ENCODE assay signal across 1 cellular context in the genomic region with DNA sequence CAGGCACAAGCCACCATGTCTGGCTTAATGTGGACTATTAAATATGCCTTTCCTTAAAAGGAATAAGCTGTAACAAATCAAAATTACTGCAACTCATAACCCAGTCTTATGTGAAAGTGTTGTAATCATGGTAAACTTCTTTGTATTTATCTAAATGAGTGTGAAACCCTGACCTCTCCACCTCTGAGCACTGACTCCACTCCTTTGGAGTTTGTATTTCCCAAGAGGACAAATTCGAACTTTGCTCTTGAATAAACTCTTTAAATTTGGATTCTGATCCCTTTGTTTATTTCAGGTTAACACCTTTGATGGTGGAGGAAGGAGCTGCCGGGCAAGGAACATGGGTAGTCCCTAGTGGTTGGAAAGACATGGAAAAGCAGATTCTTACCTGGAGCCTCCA.
TF ChIP-seq lines count a peak whose summit lies in the region.

No MANE protein-coding gene starts in this region.

TF ChIP-seq in HepG2, 621 proteins besides CTCF, POLR2A, EP300 and RAD21 (continued from another document and continues in another):
- TF ChIP-seq TIGD3 (CRISPR knock-in tag; IDR thresholded peaks at IDR 0.05; ENCODE audit: borderline replicate concordance), result no peak
- TF ChIP-seq ZNF260 (CRISPR knock-in tag; IDR thresholded peaks at IDR 0.05; ENCODE audit: borderline replicate concordance, low read depth), result no peak
- TF ChIP-seq, protein P1, sequence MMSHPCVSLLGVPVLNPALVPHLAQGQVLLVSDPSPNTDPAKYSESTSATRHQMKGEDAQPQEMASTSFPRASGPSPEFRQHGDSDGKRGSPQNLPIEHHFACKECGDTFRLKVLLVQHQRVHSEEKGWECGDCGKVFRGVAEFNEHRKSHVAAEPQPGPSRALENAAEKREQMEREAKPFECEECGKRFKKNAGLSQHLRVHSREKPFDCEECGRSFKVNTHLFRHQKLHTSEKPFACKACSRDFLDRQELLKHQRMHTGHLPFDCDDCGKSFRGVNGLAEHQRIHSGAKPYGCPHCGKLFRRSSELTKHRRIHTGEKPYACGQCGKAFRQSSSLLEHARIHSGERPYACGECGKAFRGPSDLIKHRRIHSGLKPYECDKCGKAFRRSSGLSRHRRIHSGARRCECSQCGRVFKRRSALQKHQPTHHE (CRISPR knock-in tag; IDR thresholded peaks at IDR 0.05; ENCODE audit: borderline replicate concordance), result no peak
- TF ChIP-seq, protein P2, sequence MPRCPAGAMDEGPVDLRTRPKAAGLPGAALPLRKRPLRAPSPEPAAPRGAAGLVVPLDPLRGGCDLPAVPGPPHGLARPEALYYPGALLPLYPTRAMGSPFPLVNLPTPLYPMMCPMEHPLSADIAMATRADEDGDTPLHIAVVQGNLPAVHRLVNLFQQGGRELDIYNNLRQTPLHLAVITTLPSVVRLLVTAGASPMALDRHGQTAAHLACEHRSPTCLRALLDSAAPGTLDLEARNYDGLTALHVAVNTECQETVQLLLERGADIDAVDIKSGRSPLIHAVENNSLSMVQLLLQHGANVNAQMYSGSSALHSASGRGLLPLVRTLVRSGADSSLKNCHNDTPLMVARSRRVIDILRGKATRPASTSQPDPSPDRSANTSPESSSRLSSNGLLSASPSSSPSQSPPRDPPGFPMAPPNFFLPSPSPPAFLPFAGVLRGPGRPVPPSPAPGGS (CRISPR knock-in tag; IDR thresholded peaks at IDR 0.05), result no peak
- peak; percentile 48 to 84 for TF ChIP-seq NR2F1 (CRISPR knock-in tag; IDR thresholded peaks at IDR 0.05)
- TF ChIP-seq CEBPB (IDR thresholded peaks at IDR 0.05; ENCODE audit: borderline replicate concordance, low read depth, low read length), result peak; percentile 46; the same call in 1 of the 2 replicates
- TF ChIP-seq NCOR1 (IDR thresholded peaks at IDR 0.05; ENCODE audit: borderline replicate concordance, low read length), result peak; percentile 45; the same call in 1 of the 2 replicates
- no peak for TF ChIP-seq ZFP62 (CRISPR knock-in tag; IDR thresholded peaks at IDR 0.05)
- TF ChIP-seq PREB (CRISPR knock-in tag; IDR thresholded peaks at IDR 0.05), result no peak
- no peak for TF ChIP-seq MEF2D (CRISPR knock-in tag; IDR thresholded peaks at IDR 0.05)
- no peak for TF ChIP-seq ZNF207 (IDR thresholded peaks at IDR 0.05; ENCODE audit: borderline replicate concordance)
- TF ChIP-seq, protein P3, sequence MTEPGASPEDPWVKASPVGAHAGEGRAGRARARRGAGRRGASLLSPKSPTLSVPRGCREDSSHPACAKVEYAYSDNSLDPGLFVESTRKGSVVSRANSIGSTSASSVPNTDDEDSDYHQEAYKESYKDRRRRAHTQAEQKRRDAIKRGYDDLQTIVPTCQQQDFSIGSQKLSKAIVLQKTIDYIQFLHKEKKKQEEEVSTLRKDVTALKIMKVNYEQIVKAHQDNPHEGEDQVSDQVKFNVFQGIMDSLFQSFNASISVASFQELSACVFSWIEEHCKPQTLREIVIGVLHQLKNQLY (CRISPR knock-in tag; IDR thresholded peaks at IDR 0.05), result no peak
- no peak for TF ChIP-seq SOX6 (IDR thresholded peaks at IDR 0.05)
- TF ChIP-seq SOX6 (CRISPR knock-in tag; IDR thresholded peaks at IDR 0.05), result peak; percentile 38; the same call in 1 of the 2 replicates
- TF ChIP-seq SETDB1 (CRISPR knock-in tag; IDR thresholded peaks at IDR 0.05; ENCODE audit: borderline replicate concordance), result no peak
- TF ChIP-seq ZNF546 (CRISPR knock-in tag; conservative IDR thresholded peaks at IDR 0.05), result no peak
- TF ChIP-seq ZBTB7B (CRISPR knock-in tag; IDR thresholded peaks at IDR 0.05), result no peak
- no peak for TF ChIP-seq ZBTB10 (CRISPR knock-in tag; IDR thresholded peaks at IDR 0.05; ENCODE audit: borderline replicate concordance)
- TF ChIP-seq NFIC (IDR thresholded peaks at IDR 0.05; ENCODE audit: low read length), result peak; percentile 33; the same call in 1 of the 2 replicates
- no peak for TF ChIP-seq ZNF326 (CRISPR knock-in tag; IDR thresholded peaks at IDR 0.05; ENCODE audit: borderline replicate concordance)
- no peak for TF ChIP-seq ZNF512 (CRISPR knock-in tag; IDR thresholded peaks at IDR 0.05)
- TF ChIP-seq, protein P4, sequence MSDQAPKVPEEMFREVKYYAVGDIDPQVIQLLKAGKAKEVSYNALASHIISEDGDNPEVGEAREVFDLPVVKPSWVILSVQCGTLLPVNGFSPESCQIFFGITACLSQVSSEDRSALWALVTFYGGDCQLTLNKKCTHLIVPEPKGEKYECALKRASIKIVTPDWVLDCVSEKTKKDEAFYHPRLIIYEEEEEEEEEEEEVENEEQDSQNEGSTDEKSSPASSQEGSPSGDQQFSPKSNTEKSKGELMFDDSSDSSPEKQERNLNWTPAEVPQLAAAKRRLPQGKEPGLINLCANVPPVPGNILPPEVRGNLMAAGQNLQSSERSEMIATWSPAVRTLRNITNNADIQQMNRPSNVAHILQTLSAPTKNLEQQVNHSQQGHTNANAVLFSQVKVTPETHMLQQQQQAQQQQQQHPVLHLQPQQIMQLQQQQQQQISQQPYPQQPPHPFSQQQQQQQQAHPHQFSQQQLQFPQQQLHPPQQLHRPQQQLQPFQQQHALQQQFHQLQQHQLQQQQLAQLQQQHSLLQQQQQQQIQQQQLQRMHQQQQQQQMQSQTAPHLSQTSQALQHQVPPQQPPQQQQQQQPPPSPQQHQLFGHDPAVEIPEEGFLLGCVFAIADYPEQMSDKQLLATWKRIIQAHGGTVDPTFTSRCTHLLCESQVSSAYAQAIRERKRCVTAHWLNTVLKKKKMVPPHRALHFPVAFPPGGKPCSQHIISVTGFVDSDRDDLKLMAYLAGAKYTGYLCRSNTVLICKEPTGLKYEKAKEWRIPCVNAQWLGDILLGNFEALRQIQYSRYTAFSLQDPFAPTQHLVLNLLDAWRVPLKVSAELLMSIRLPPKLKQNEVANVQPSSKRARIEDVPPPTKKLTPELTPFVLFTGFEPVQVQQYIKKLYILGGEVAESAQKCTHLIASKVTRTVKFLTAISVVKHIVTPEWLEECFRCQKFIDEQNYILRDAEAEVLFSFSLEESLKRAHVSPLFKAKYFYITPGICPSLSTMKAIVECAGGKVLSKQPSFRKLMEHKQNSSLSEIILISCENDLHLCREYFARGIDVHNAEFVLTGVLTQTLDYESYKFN (CRISPR knock-in tag; conservative IDR thresholded peaks at IDR 0.05), result peak; percentile 43; the same call in 1 of the 2 replicates
- no peak for TF ChIP-seq ZNF343 (CRISPR knock-in tag; IDR thresholded peaks at IDR 0.05)
- no peak for TF ChIP-seq E2F5 (CRISPR knock-in tag; conservative IDR thresholded peaks at IDR 0.05)
- peak; percentile 29; the same call in 1 of the 2 replicates for TF ChIP-seq GATAD2A (CRISPR knock-in tag; IDR thresholded peaks at IDR 0.05)
- TF ChIP-seq MAF1 (CRISPR knock-in tag; IDR thresholded peaks at IDR 0.05; ENCODE audit: borderline replicate concordance), result no peak
- TF ChIP-seq, protein P5, sequence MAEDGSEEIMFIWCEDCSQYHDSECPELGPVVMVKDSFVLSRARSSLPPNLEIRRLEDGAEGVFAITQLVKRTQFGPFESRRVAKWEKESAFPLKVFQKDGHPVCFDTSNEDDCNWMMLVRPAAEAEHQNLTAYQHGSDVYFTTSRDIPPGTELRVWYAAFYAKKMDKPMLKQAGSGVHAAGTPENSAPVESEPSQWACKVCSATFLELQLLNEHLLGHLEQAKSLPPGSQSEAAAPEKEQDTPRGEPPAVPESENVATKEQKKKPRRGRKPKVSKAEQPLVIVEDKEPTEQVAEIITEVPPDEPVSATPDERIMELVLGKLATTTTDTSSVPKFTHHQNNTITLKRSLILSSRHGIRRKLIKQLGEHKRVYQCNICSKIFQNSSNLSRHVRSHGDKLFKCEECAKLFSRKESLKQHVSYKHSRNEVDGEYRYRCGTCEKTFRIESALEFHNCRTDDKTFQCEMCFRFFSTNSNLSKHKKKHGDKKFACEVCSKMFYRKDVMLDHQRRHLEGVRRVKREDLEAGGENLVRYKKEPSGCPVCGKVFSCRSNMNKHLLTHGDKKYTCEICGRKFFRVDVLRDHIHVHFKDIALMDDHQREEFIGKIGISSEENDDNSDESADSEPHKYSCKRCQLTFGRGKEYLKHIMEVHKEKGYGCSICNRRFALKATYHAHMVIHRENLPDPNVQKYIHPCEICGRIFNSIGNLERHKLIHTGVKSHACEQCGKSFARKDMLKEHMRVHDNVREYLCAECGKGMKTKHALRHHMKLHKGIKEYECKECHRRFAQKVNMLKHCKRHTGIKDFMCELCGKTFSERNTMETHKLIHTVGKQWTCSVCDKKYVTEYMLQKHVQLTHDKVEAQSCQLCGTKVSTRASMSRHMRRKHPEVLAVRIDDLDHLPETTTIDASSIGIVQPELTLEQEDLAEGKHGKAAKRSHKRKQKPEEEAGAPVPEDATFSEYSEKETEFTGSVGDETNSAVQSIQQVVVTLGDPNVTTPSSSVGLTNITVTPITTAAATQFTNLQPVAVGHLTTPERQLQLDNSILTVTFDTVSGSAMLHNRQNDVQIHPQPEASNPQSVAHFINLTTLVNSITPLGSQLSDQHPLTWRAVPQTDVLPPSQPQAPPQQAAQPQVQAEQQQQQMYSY (CRISPR knock-in tag; IDR thresholded peaks at IDR 0.05), result peak; percentile 33; the same call in 1 of the 2 replicates
- no peak for TF ChIP-seq ZFP82 (CRISPR knock-in tag; IDR thresholded peaks at IDR 0.05; ENCODE audit: borderline replicate concordance)
- TF ChIP-seq CREB1 (IDR thresholded peaks at IDR 0.05), result no peak
- 0 out of 2 replicates have a peak, but pooled peaks have one; percentile 13 for TF ChIP-seq CREB1 (CRISPR knock-in tag; IDR thresholded peaks at IDR 0.05)
- TF ChIP-seq MED1 (CRISPR knock-in tag; IDR thresholded peaks at IDR 0.05), result no peak
- no peak for TF ChIP-seq THAP11 (CRISPR knock-in tag; IDR thresholded peaks at IDR 0.05)
